1 cellular context compared by ENCODE assay signal in the genomic region with DNA sequence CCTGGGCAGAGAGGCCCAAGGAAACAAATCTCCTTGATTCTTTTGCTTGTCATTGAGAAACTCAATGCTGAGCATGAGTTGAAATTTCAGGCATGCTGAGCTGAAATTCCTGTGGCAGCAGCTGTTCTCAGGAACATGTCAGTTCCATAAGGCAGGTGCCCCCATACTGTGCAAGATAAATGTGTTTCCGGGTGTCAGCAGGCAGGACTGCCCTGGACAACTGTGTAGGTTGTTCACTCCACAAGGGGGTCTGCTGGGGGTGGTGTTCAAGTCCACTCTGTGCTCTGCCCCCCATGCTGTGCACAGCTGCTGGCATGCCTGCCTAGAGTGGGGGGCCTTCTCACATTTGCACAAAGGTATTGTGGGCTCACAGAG.
TF ChIP-seq lines count a peak whose summit lies in the region.

No MANE protein-coding gene starts in this region.

TF ChIP-seq in GM23338, 12 proteins besides CTCF, POLR2A, EP300 and RAD21:
- TF ChIP-seq, protein P1, sequence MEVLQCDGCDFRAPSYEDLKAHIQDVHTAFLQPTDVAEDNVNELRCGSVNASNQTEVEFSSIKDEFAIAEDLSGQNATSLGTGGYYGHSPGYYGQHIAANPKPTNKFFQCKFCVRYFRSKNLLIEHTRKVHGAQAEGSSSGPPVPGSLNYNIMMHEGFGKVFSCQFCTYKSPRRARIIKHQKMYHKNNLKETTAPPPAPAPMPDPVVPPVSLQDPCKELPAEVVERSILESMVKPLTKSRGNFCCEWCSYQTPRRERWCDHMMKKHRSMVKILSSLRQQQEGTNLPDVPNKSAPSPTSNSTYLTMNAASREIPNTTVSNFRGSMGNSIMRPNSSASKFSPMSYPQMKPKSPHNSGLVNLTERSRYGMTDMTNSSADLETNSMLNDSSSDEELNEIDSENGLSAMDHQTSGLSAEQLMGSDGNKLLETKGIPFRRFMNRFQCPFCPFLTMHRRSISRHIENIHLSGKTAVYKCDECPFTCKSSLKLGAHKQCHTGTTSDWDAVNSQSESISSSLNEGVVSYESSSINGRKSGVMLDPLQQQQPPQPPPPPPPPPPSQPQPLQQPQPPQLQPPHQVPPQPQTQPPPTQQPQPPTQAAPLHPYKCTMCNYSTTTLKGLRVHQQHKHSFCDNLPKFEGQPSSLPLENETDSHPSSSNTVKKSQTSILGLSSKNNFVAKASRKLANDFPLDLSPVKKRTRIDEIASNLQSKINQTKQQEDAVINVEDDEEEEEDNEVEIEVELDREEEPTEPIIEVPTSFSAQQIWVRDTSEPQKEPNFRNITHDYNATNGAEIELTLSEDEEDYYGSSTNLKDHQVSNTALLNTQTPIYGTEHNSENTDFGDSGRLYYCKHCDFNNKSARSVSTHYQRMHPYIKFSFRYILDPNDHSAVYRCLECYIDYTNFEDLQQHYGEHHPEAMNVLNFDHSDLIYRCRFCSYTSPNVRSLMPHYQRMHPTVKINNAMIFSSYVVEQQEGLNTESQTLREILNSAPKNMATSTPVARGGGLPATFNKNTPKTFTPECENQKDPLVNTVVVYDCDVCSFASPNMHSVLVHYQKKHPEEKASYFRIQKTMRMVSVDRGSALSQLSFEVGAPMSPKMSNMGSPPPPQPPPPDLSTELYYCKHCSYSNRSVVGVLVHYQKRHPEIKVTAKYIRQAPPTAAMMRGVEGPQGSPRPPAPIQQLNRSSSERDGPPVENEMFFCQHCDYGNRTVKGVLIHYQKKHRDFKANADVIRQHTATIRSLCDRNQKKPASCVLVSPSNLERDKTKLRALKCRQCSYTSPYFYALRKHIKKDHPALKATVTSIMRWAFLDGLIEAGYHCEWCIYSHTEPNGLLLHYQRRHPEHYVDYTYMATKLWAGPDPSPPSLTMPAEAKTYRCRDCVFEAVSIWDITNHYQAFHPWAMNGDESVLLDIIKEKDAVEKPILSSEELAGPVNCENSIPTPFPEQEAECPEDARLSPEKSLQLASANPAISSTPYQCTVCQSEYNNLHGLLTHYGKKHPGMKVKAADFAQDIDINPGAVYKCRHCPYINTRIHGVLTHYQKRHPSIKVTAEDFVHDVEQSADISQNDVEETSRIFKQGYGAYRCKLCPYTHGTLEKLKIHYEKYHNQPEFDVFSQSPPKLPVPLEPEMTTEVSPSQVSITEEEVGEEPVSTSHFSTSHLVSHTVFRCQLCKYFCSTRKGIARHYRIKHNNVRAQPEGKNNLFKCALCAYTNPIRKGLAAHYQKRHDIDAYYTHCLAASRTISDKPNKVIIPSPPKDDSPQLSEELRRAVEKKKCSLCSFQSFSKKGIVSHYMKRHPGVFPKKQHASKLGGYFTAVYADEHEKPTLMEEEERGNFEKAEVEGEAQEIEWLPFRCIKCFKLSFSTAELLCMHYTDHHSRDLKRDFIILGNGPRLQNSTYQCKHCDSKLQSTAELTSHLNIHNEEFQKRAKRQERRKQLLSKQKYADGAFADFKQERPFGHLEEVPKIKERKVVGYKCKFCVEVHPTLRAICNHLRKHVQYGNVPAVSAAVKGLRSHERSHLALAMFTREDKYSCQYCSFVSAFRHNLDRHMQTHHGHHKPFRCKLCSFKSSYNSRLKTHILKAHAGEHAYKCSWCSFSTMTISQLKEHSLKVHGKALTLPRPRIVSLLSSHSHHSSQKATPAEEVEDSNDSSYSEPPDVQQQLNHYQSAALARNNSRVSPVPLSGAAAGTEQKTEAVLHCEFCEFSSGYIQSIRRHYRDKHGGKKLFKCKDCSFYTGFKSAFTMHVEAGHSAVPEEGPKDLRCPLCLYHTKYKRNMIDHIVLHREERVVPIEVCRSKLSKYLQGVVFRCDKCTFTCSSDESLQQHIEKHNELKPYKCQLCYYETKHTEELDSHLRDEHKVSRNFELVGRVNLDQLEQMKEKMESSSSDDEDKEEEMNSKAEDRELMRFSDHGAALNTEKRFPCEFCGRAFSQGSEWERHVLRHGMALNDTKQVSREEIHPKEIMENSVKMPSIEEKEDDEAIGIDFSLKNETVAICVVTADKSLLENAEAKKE (CRISPR knock-in tag; IDR thresholded peaks at IDR 0.05), result no peak
